13 cellular contexts compared by ENCODE assay signal in genomic region chr21:36129219-36129618, GRCh38. TPM values are rescaled to one million over a fixed set of nuclear protein-coding genes. Genes with fewer than 3 reads are reported as not detected.
A peak's percentile ranks its signal among the peaks of the same experiment; 100 is the strongest.
DNase-seq lines count a peak whose midpoint lies in the region; ATAC-seq lines count a peak whose summit lies in the region.
"Had no signal": no experiment of that assay in that cellular context is flagged by ENCODE, and none has a peak within 500 bp of the region (broad histone marks: within the 10 kb centered on the region; RNA-seq: fewer than 3 reads in every experiment).

No MANE protein-coding gene starts in this region.

- peaks cover 17% of the 10 kb centered on the region for H3K4me1 Mint-ChIP-seq in activated CD4-positive, alpha-beta memory T cell treated with anti-CD3 and anti-CD28 coated beads for 36 hours (ENCODE audit: low read depth)
- H3K4me1 Mint-ChIP-seq in naive thymus-derived CD4-positive, alpha-beta T cell, result peaks cover 17 to 39% (median 36%) of the 10 kb centered on the region in 7 donors

- H3K9me2 ChIP-seq in GM23248 (ENCODE audit: insufficient read depth), result no peaks in the 10 kb centered on the region

- H4K20me1 ChIP-seq in BLaER1 treated with 17β-estradiol and CSF1 and Interleukin-3, amounts not matched to agents 10 nM and 100 nM, result peaks cover 0 to 4% (median 0%) of the 10 kb centered on the region in 11 experiments; a peak in 1 of 22 replicates
- no peaks in the 10 kb centered on the region for H4K20me1 ChIP-seq in GM23248 (ENCODE audit: insufficient read depth)

- H3K27me3 Mint-ChIP-seq in activated CD4-positive, alpha-beta memory T cell treated with anti-CD3 and anti-CD28 coated beads for 36 hours, result no peaks in the 10 kb centered on the region
- peaks cover 0 to 5% (median 0%) of the 10 kb centered on the region in 5 donors for H3K27me3 Mint-ChIP-seq in naive thymus-derived CD4-positive, alpha-beta T cell

- no peak overlapping the region for H3K9ac ChIP-seq in BLaER1 treated with 17β-estradiol and CSF1 and Interleukin-3, amounts not matched to agents 10 nM and 100 nM
- H3K9ac ChIP-seq in GM23248, result no peak overlapping the region

- POLR2A ChIA-PET in activated CD4-positive, alpha-beta memory T cell treated with anti-CD3 and anti-CD28 coated beads for 36 hours (lab: Charles Lee), result no interaction called here
- POLR2A ChIA-PET in naive thymus-derived CD4-positive, alpha-beta T cell (lab: Charles Lee), result no interaction called here

- no peaks in the 10 kb centered on the region for H3K36me3 Mint-ChIP-seq in activated CD4-positive, alpha-beta memory T cell treated with anti-CD3 and anti-CD28 coated beads for 36 hours
- H3K36me3 Mint-ChIP-seq in naive thymus-derived CD4-positive, alpha-beta T cell, result peaks cover 0 to 8% (median 0%) of the 10 kb centered on the region in 5 donors

- intact Hi-C loops in activated CD4-positive, alpha-beta memory T cell treated with anti-CD3 and anti-CD28 coated beads for 36 hours (cut with micrococcal nuclease), result no loop called here
- intact Hi-C loops in naive thymus-derived CD4-positive, alpha-beta T cell (cut with micrococcal nuclease), result no loop called here

- peaks cover 8 to 24% (median 12%) of the 10 kb centered on the region in 10 experiments for H3K4me1 ChIP-seq in BLaER1 treated with 17β-estradiol and CSF1 and Interleukin-3, amounts not matched to agents 10 nM and 100 nM
- peaks cover 5% of the 10 kb centered on the region for H3K4me1 ChIP-seq in GM23248 (ENCODE audit: insufficient read depth)
- peaks cover 5 to 15% of the 10 kb centered on the region in 2 donors for H3K4me1 ChIP-seq in naive thymus-derived CD4-positive, alpha-beta T cell (ENCODE audit: control insufficient read depth in 2 of 2, insufficient read depth in 2 of 2, low read length in 2 of 2)

- H3K4me3 ChIP-seq in BLaER1 treated with 17β-estradiol and CSF1 and Interleukin-3, amounts not matched to agents 10 nM and 100 nM, result no peak overlapping the region
- no peak overlapping the region for H3K4me3 ChIP-seq in GM23248
- H3K4me3 ChIP-seq in naive thymus-derived CD4-positive, alpha-beta T cell (ENCODE audit: low read length), result no peak overlapping the region
- H3K4me3 ChIP-seq: GM12878, K562 had no signal

- H3K79me2 ChIP-seq in GM23248 (ENCODE audit: insufficient read depth), result no peaks in the 10 kb centered on the region

- ATAC-seq in naive thymus-derived CD4-positive, alpha-beta T cell, result no peak
- no peak for ATAC-seq in GM18517 (IDR thresholded peaks at IDR 0.05; ENCODE audit: unreplicated experiment)

- 72 to 74% methylated on average over 2 of the region's 2 CpGs for WGBS in GM23248 (ENCODE audit: low coverage in 1 of 2, low lambda C conversion rate in 2 of 2, missing lambda C conversion rate in 2 of 2), 2 experiments

- DNase-seq in GM23248, result no peak
- DNase-seq in activated CD4-positive, alpha-beta memory T cell treated with anti-CD3 and anti-CD28 coated beads for 36 hours, result no peak
- no peak for DNase-seq in naive thymus-derived CD4-positive, alpha-beta T cell
- no peak for DNase-seq in inferior parietal cortex (ENCODE audit: extremely low spot score)
- DNase-seq in substantia nigra (lab: John Stamatoyannopoulos, UW), result no peak
- no peak for DNase-seq in GM03348 (ENCODE audit: low spot score)
- DNase-seq: activated CD4-positive, CD25-positive, alpha-beta regulatory T cell; Right ventricle myocardium superior; stimulated activated CD4-positive, alpha-beta T cell treated with anti-CD3 and anti-CD28 coated beads, Interleukin-1b, Interleukin-23, amount 100 ng/mL, for 48 hours had no signal

- H3F3A ChIP-seq in GM23248 (ENCODE audit: insufficient read depth), result peaks cover 8% of the 10 kb centered on the region; the same call in 1 of the 2 replicates

- CTCF ChIA-PET in activated CD4-positive, alpha-beta memory T cell treated with anti-CD3 and anti-CD28 coated beads for 36 hours (lab: Charles Lee), result no interaction called here
- CTCF ChIA-PET in naive thymus-derived CD4-positive, alpha-beta T cell (lab: Charles Lee), result no interaction called here

- H3K27me3 ChIP-seq in BLaER1 treated with 17β-estradiol and CSF1 and Interleukin-3, amounts not matched to agents 10 nM and 100 nM, result peaks cover 32 to 49% (median 45%) of the 10 kb centered on the region in 11 experiments
- H3K27me3 ChIP-seq in GM23248 (replicated peaks; ENCODE audit: insufficient read depth), result no peaks in the 10 kb centered on the region
- no peaks in the 10 kb centered on the region for H3K27me3 ChIP-seq in naive thymus-derived CD4-positive, alpha-beta T cell (ENCODE audit: control insufficient read depth in 2 of 2, insufficient read depth in 2 of 2, low read length in 2 of 2)

- in situ Hi-C loops in GM23248 (cut with MboI), result no loop called here

- H3K9me3 ChIP-seq in BLaER1 treated with 17β-estradiol and CSF1 and Interleukin-3, amounts not matched to agents 10 nM and 100 nM (replicated peaks in 1 of 11), result no peaks in the 10 kb centered on the region
- H3K9me3 ChIP-seq in GM23248 (ENCODE audit: low read depth), result no peaks in the 10 kb centered on the region
- no peaks in the 10 kb centered on the region for H3K9me3 ChIP-seq in naive thymus-derived CD4-positive, alpha-beta T cell (ENCODE audit: control insufficient read depth in 2 of 3, low read length in 3 of 3)

- H3K27ac Mint-ChIP-seq in activated CD4-positive, alpha-beta memory T cell treated with anti-CD3 and anti-CD28 coated beads for 36 hours, result no peak overlapping the region
- H3K27ac Mint-ChIP-seq in naive thymus-derived CD4-positive, alpha-beta T cell, result peak overlapping the region in 7 of 9 donors; percentile 34 to 91 (median 69)

- peak overlapping the region in 7 of 11 experiments; percentile 4 to 55 (median 32); a peak in 3 of 22 replicates for H3K4me2 ChIP-seq in BLaER1 treated with 17β-estradiol and CSF1 and Interleukin-3, amounts not matched to agents 10 nM and 100 nM
- no peak overlapping the region for H3K4me2 ChIP-seq in GM23248 (ENCODE audit: unreplicated experiment)

- H3K9me3 Mint-ChIP-seq in activated CD4-positive, alpha-beta memory T cell treated with anti-CD3 and anti-CD28 coated beads for 36 hours, result no peaks in the 10 kb centered on the region
- H3K9me3 Mint-ChIP-seq in naive thymus-derived CD4-positive, alpha-beta T cell, result no peaks in the 10 kb centered on the region

- no peaks in the 10 kb centered on the region for H3K36me3 ChIP-seq in BLaER1 treated with 17β-estradiol and CSF1 and Interleukin-3, amounts not matched to agents 10 nM and 100 nM
- H3K36me3 ChIP-seq in GM23248 (ENCODE audit: low read depth), result no peaks in the 10 kb centered on the region
- no peaks in the 10 kb centered on the region for H3K36me3 ChIP-seq in naive thymus-derived CD4-positive, alpha-beta T cell (ENCODE audit: control insufficient read depth in 2 of 3, insufficient read depth in 3 of 3, low read length in 3 of 3)

- H3K27ac ChIP-seq in BLaER1 treated with 17β-estradiol and CSF1 and Interleukin-3, amounts not matched to agents 10 nM and 100 nM, result no peak overlapping the region
- H3K27ac ChIP-seq in GM23248 (no peak overlapping the region), substantia nigra (ENCODE audit: low read depth, low read length, poor library complexity, severe bottlenecking) (no peak overlapping the region)
- H3K27ac ChIP-seq in naive thymus-derived CD4-positive, alpha-beta T cell (ENCODE audit: low read depth, low read length), result no peak overlapping the region

- peak overlapping the region; percentile 73 for H2AFZ ChIP-seq in GM23248

- H3K4me3 Mint-ChIP-seq in activated CD4-positive, alpha-beta memory T cell treated with anti-CD3 and anti-CD28 coated beads for 36 hours, result peak overlapping the region; percentile 32
- H3K4me3 Mint-ChIP-seq in naive thymus-derived CD4-positive, alpha-beta T cell, result peak overlapping the region; percentile 12 to 74 (median 65)

RNA-seq across cellular contexts. Expression of gene CBR3, which starts 5.7 kb away (rescaled TPM):
- 17.3 and 29.0 TPM in 2 replicates for total RNA-seq in GM23248 (2014; rRNA removed; shearing (Covaris generic))
- polyA plus RNA-seq in GM23248 (2016; fragmentation: Nextera tagmentation; extraction: Ambion mirVana), result 28.1 and 28.3 TPM in 2 replicates
- total RNA-seq in activated CD4-positive, alpha-beta memory T cell treated with anti-CD3 and anti-CD28 coated beads for 36 hours, result 10 to 100 TPM; 25.8 to 27.6 TPM
- 10 to 100 TPM in 1 of 5 experiments, 1 to 10 TPM in 4; 1.3 to 22.5 (median 5.8) TPM for total RNA-seq in naive thymus-derived CD4-positive, alpha-beta T cell
- 1 to 10 TPM; 5.0 to 5.6 TPM for polyA plus RNA-seq in naive thymus-derived CD4-positive, alpha-beta T cell
- total RNA-seq: K562 had no signal
- polyA plus RNA-seq: K562 had no signal

RNA-seq across cellular contexts. Expression of gene DOP1B, which starts 27.4 kb away (rescaled TPM):
- total RNA-seq in GM23248 (2014; rRNA removed; shearing (Covaris generic)), result 12.0 and 12.3 TPM in 2 replicates
- 5.4 and 6.0 TPM in 2 replicates for polyA plus RNA-seq in GM23248 (2016; fragmentation: Nextera tagmentation; extraction: Ambion mirVana)
- 10 to 100 TPM; 19.4 to 19.6 TPM for total RNA-seq in activated CD4-positive, alpha-beta memory T cell treated with anti-CD3 and anti-CD28 coated beads for 36 hours
- total RNA-seq in naive thymus-derived CD4-positive, alpha-beta T cell, result 10 to 100 TPM; 12.3 to 34.0 (median 15.1) TPM
- polyA plus RNA-seq in naive thymus-derived CD4-positive, alpha-beta T cell, result 1 to 10 TPM; 3.8 to 6.8 TPM

RNA-seq across cellular contexts. Expression of gene CBR1, which starts 59.4 kb away (rescaled TPM):
- 179 and 205 TPM in 2 replicates for total RNA-seq in GM23248 (2014; rRNA removed; shearing (Covaris generic))
- polyA plus RNA-seq in GM23248 (2016; fragmentation: Nextera tagmentation; extraction: Ambion mirVana), result 151 and 158 TPM in 2 replicates
- 10 to 100 TPM; 45.6 to 47.2 TPM for total RNA-seq in activated CD4-positive, alpha-beta memory T cell treated with anti-CD3 and anti-CD28 coated beads for 36 hours
- total RNA-seq in naive thymus-derived CD4-positive, alpha-beta T cell, result 10 to 100 TPM in 3 of 5 experiments, 1 to 10 TPM in 2; 6.0 to 51.1 (median 22.1) TPM
- 10 to 100 TPM; 54.9 to 59.7 TPM for polyA plus RNA-seq in naive thymus-derived CD4-positive, alpha-beta T cell
